9 cellular contexts compared by ENCODE assay signal in the genomic region with DNA sequence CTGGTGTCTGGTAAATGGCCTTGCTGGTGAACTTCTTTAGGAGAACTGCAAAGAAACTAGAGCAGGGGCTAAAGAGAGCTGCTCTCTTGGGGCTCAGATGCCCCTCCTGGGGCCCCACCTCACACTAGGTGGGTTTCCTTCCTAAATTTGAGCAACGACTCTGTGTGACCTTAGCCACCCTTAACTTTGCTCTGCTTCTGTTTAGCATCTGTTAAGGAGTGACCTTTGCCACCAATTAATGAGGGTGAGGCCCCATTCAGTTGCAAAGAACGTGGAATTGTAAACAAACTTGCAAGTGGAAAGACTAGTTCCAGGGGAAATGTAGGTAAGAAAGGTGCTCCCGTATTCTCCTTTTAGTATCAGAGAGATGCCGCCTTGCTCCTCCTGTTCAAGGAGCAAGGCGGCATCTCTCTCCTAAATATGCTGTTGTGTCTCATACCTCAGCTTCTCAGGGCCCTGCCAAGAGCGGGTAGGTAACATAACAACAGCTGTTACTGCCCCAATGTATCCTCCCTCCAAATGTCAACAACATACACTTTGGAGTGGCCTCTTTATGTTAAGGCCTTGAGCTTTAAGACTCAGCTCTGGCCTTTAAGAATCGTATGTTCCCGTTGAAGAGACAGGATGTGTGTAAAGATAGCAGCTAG.
DNase-seq lines count a peak whose midpoint lies in the region; ATAC-seq lines count a peak whose summit lies in the region.
"Had no signal": no experiment of that assay in that cellular context is flagged by ENCODE, and none has a peak within 500 bp of the region (broad histone marks: within the 10 kb centered on the region; RNA-seq: fewer than 3 reads in every experiment).

No MANE protein-coding gene starts in this region.

- peak overlapping the region; percentile 54; the same call in 1 of the 2 replicates for H3K27ac ChIP-seq in HUES6 (ENCODE audit: low read depth, low read length)
- H3K27ac ChIP-seq in caudate nucleus (ENCODE audit: low read depth, low read length) = no peak overlapping the region
- H3K27ac ChIP-seq: pancreas had no signal

- no peak overlapping the region for H3K4me3 Mint-ChIP-seq in activated naive CD8-positive, alpha-beta T cell treated with anti-CD3 and anti-CD28 coated beads, Interleukin-2, amount 50 U/mL, for 24 hours

- peaks cover 21% of the 10 kb centered on the region for H3K36me3 Mint-ChIP-seq in activated naive CD8-positive, alpha-beta T cell treated with anti-CD3 and anti-CD28 coated beads, Interleukin-2, amount 50 U/mL, for 24 hours (ENCODE audit: low read depth)

- H3K4me3 ChIP-seq in HUES6 (ENCODE audit: low read depth, low read length) (peak overlapping the region; percentile 53), mucosa of stomach (ENCODE audit: low read length) (no peak overlapping the region)
- H3K4me3 ChIP-seq: pancreas had no signal

- H3K9me3 ChIP-seq in HUES6 (ENCODE audit: control insufficient read depth, insufficient read depth, low read depth, low read length) = no peaks in the 10 kb centered on the region
- H3K9me3 ChIP-seq in mucosa of stomach (ENCODE audit: control insufficient read depth, low read length) = no peaks in the 10 kb centered on the region
- H3K9me3 ChIP-seq: pancreas had no signal

- peak overlapping the region; percentile 82 for H3K27ac Mint-ChIP-seq in activated naive CD8-positive, alpha-beta T cell treated with anti-CD3 and anti-CD28 coated beads, Interleukin-2, amount 50 U/mL, for 24 hours

- H3K9ac ChIP-seq in HUES6 (ENCODE audit: low read length) (peak overlapping the region; percentile 74), mucosa of stomach (ENCODE audit: low read length) (peak overlapping the region; percentile 49)

- no peaks in the 10 kb centered on the region for H3K27me3 Mint-ChIP-seq in activated naive CD8-positive, alpha-beta T cell treated with anti-CD3 and anti-CD28 coated beads, Interleukin-2, amount 50 U/mL, for 24 hours

- peaks cover 67% of the 10 kb centered on the region for H3K4me1 Mint-ChIP-seq in activated naive CD8-positive, alpha-beta T cell treated with anti-CD3 and anti-CD28 coated beads, Interleukin-2, amount 50 U/mL, for 24 hours

- ATAC-seq in activated naive CD8-positive, alpha-beta T cell treated with anti-CD3 and anti-CD28 coated beads, Interleukin-2, amount 50 U/mL, for 24 hours = no peak
- ATAC-seq in GM18873 (IDR thresholded peaks at IDR 0.05; ENCODE audit: low FRiP score, unreplicated experiment) = no peak

- H3K27me3 ChIP-seq in HUES6 (ENCODE audit: control insufficient read depth, insufficient read depth, low read length) = peaks cover 21% of the 10 kb centered on the region
- H3K27me3 ChIP-seq in mucosa of stomach (ENCODE audit: control insufficient read depth, insufficient read depth, low read length) = no peaks in the 10 kb centered on the region
- H3K27me3 ChIP-seq: pancreas had no signal

- H3K9me3 Mint-ChIP-seq in activated naive CD8-positive, alpha-beta T cell treated with anti-CD3 and anti-CD28 coated beads, Interleukin-2, amount 50 U/mL, for 24 hours = no peaks in the 10 kb centered on the region

- H3K36me3 ChIP-seq in HUES6 (ENCODE audit: control insufficient read depth, insufficient read depth, low read length) (no peaks in the 10 kb centered on the region), mucosa of stomach (ENCODE audit: control insufficient read depth, insufficient read depth, low read length) (no peaks in the 10 kb centered on the region)
- H3K36me3 ChIP-seq: pancreas had no signal

- H3K4me1 ChIP-seq in HUES6 (ENCODE audit: control insufficient read depth, insufficient read depth, low read length) (peaks cover 27% of the 10 kb centered on the region), mucosa of stomach (ENCODE audit: control insufficient read depth, insufficient read depth, low read length) (peaks cover 52% of the 10 kb centered on the region)

- DNase-seq in DMS153 treated with DMSO at 0.1 percent for 48 hours (lab: John Stamatoyannopoulos, UW; ENCODE audit: unreplicated experiment) (peak; percentile 40), caudate nucleus (lab: John Stamatoyannopoulos, UW) (no peak), NCI-H1694 treated with DMSO at 0.1 percent for 48 hours (lab: John Stamatoyannopoulos, UW) (no peak)
- DNase-seq in activated naive CD8-positive, alpha-beta T cell treated with anti-CD3 and anti-CD28 coated beads, Interleukin-2, amount 50 U/mL, for 24 hours = no peak
- no peak for DNase-seq in activated CD4-positive, CD25-positive, alpha-beta regulatory T cell (lab: John Stamatoyannopoulos, UW)
- DNase-seq: pancreas had no signal
